In the genomic region with DNA sequence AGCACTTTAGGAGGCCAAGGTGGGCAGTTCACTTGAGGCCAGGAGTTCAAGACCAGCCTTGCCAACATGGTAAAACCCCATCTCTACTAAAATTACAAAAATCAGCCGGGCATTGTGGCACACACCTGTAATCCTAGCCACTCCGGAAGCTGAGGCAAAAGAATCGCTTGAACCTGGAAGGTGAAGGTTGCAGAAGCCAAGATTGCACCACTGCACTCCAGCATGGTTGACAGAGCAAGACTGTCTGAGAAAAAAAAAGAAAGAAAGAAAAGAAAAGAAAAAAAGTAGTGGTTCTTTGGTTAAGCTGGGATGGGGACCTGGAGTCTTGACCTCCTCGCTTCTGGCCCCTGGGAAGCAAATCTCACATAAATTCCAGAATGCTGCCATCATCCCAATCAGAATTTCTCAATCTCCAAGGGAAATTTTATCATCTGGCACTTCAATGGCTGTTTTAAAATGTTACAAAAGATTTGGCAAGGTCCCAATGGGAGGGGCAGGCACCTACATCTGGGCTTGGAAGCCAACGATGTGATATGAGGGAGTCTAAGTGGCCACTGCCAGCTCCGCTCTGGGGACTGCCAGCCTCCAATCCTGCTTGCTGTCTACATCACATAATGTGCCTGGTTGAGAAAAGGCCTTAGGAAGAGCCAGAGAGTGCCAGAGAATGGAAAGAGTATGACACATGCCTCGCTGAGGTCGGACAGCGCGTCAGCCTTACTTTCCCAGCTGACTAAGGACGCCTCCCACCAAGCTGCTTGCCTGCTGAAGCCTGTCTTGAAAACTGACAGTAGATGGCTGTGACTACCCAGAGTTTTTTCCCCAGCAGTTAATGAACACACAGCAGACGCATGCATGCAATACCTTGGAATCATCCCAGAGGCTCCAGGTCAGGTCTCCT, we compare ENCODE assay signal across 1 cellular context.
A peak's percentile ranks its signal among the peaks of the same experiment; 100 is the strongest.
TF ChIP-seq lines count a peak whose summit lies in the region.

No MANE protein-coding gene starts in this region.

TF ChIP-seq in A549, 52 proteins besides CTCF, POLR2A, EP300 and RAD21 (continued from another document):
- TF ChIP-seq ESRRA (IDR thresholded peaks at IDR 0.05; ENCODE audit: borderline replicate concordance, low read length) (no peak), JUN (IDR thresholded peaks at IDR 0.05) (peak; percentile 75 to 78; a peak in 4 of 5 replicates), TP53 (CRISPR knock-in tag; IDR thresholded peaks at IDR 0.05) (no peak), HDAC2 (IDR thresholded peaks at IDR 0.05) (no peak), EHMT2 (IDR thresholded peaks at IDR 0.05; ENCODE audit: low read depth) (no peak), RARB (CRISPR knock-in tag; IDR thresholded peaks at IDR 0.05) (no peak), RFX5 (IDR thresholded peaks at IDR 0.05) (no peak), HEYL (CRISPR knock-in tag; IDR thresholded peaks at IDR 0.05) (no peak), GATA3 (IDR thresholded peaks at IDR 0.05; ENCODE audit: borderline replicate concordance) (peak; percentile 60; the same call in 1 of the 2 replicates)
- TF ChIP-seq, protein P1, sequence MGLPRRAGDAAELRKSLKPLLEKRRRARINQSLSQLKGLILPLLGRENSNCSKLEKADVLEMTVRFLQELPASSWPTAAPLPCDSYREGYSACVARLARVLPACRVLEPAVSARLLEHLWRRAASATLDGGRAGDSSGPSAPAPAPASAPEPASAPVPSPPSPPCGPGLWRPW (IDR thresholded peaks at IDR 0.05) = peak; percentile 80
- TF ChIP-seq, protein P2, sequence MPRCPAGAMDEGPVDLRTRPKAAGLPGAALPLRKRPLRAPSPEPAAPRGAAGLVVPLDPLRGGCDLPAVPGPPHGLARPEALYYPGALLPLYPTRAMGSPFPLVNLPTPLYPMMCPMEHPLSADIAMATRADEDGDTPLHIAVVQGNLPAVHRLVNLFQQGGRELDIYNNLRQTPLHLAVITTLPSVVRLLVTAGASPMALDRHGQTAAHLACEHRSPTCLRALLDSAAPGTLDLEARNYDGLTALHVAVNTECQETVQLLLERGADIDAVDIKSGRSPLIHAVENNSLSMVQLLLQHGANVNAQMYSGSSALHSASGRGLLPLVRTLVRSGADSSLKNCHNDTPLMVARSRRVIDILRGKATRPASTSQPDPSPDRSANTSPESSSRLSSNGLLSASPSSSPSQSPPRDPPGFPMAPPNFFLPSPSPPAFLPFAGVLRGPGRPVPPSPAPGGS (IDR thresholded peaks at IDR 0.05) = peak; percentile 71; the same call in 1 of the 3 replicates
